In genomic region chr7:141541375-141541774, GRCh38 we compare ENCODE assay signal across 18 cellular contexts.
"Had no signal": no experiment of that assay in that cellular context is flagged by ENCODE, and none has a peak within 500 bp of the region (broad histone marks: within the 10 kb centered on the region; RNA-seq: fewer than 3 reads in every experiment).

No MANE protein-coding gene starts in this region.

- H3K27ac Mint-ChIP-seq: activated CD4-positive, alpha-beta T cell treated with anti-CD3 and anti-CD28 coated beads, Interleukin-2, amount 10 ng/mL, durations not matched to agents 7 days and 5 days; activated naive CD8-positive, alpha-beta T cell treated with anti-CD3 and anti-CD28 coated beads, Interleukin-2, amount 10 ng/mL, durations not matched to agents 7 days and 5 days; activated T-helper 1 cell treated with anti-CD3 and anti-CD28 coated beads, Interleukin-12 subunit alpha, Interleukin-12 subunit beta, Interleukin-2, Interleukin-4 antibody, amounts not matched to agents 30 ng/mL and 10 ng/mL and 1 ng/mL, durations not matched to agents 14 hours and 24 hours and 36 hours; brain; natural killer cell had no signal

- H3K4me3 Mint-ChIP-seq: activated CD4-positive, alpha-beta T cell treated with anti-CD3 and anti-CD28 coated beads, Interleukin-2, amount 10 ng/mL, durations not matched to agents 7 days and 5 days; activated naive CD8-positive, alpha-beta T cell treated with anti-CD3 and anti-CD28 coated beads, Interleukin-2, amount 10 ng/mL, durations not matched to agents 7 days and 5 days; activated T-helper 1 cell treated with anti-CD3 and anti-CD28 coated beads, Interleukin-12 subunit alpha, Interleukin-12 subunit beta, Interleukin-2, Interleukin-4 antibody, amounts not matched to agents 30 ng/mL and 10 ng/mL and 1 ng/mL, durations not matched to agents 14 hours and 24 hours and 36 hours; brain; central memory CD8-positive, alpha-beta T cell; natural killer cell had no signal

- H3K27me3 ChIP-seq: esophagus muscularis mucosa had no signal

- H3K9me3 ChIP-seq: esophagus muscularis mucosa, left lung, mucosa of descending colon, neutrophil, tibial artery had no signal

- H3K4me1 Mint-ChIP-seq: activated CD4-positive, alpha-beta T cell treated with anti-CD3 and anti-CD28 coated beads, Interleukin-2, amount 10 ng/mL, durations not matched to agents 7 days and 5 days; activated naive CD8-positive, alpha-beta T cell treated with anti-CD3 and anti-CD28 coated beads, Interleukin-2, amount 10 ng/mL, durations not matched to agents 7 days and 5 days; central memory CD8-positive, alpha-beta T cell; natural killer cell had no signal

- H3K27me3 Mint-ChIP-seq: brain had no signal

- ATAC-seq: left lung, mucosa of descending colon had no signal

- H3K9me3 Mint-ChIP-seq: activated CD4-positive, alpha-beta T cell treated with anti-CD3 and anti-CD28 coated beads, Interleukin-2, amount 10 ng/mL, durations not matched to agents 7 days and 5 days; activated naive CD8-positive, alpha-beta T cell treated with anti-CD3 and anti-CD28 coated beads, Interleukin-2, amount 10 ng/mL, durations not matched to agents 7 days and 5 days; activated T-helper 1 cell treated with anti-CD3 and anti-CD28 coated beads, Interleukin-12 subunit alpha, Interleukin-12 subunit beta, Interleukin-2, Interleukin-4 antibody, amounts not matched to agents 30 ng/mL and 10 ng/mL and 1 ng/mL, durations not matched to agents 14 hours and 24 hours and 36 hours; brain; central memory CD8-positive, alpha-beta T cell; natural killer cell had no signal

- DNase-seq: activated CD4-positive, alpha-beta T cell treated with anti-CD3 and anti-CD28 coated beads, Interleukin-2, amount 10 ng/mL, durations not matched to agents 7 days and 5 days; activated CD8-positive, alpha-beta memory T cell treated with anti-CD3 and anti-CD28 coated beads for 24 hours; activated naive CD8-positive, alpha-beta T cell treated with anti-CD3 and anti-CD28 coated beads, Interleukin-2, amount 10 ng/mL, durations not matched to agents 7 days and 5 days; hippocampal formation; kidney; left lung; mucosa of descending colon; natural killer cell; stimulated activated CD4-positive, alpha-beta T cell treated with anti-CD3 and anti-CD28 coated beads, Interleukin-12 subunit alpha, Interleukin-12 subunit beta, amount 100 ng/mL, for 4 hours; stimulated activated CD4-positive, alpha-beta T cell treated with anti-CD3 and anti-CD28 coated beads, Interleukin-2, amount 100 ng/mL, for 24 hours; tibial artery had no signal

- H3K27ac ChIP-seq: coronary artery, esophagus muscularis mucosa, left lung, neutrophil, parathyroid adenoma, tibial artery had no signal

- H3K36me3 Mint-ChIP-seq: activated naive CD8-positive, alpha-beta T cell treated with anti-CD3 and anti-CD28 coated beads, Interleukin-2, amount 10 ng/mL, durations not matched to agents 7 days and 5 days; brain; natural killer cell had no signal
